In the genomic region with DNA sequence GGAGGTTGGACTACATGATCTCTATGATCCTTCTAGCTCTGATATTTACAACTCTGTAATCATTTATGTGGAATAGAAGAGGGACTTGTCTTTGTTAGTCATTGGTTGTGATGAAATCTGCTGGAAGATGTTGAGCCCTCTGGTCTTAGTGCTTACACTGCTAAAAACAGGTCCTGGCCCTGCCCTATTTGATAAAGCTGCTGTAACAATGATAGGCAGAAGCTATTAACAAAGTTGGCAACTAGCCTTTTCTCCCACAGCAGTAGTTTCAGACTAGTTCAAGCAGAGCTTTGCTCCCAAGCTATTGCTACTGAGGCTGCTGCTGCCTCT, we compare ENCODE assay signal across 8 cellular contexts.
DNase-seq lines count a peak whose midpoint lies in the region; TF ChIP-seq lines count a peak whose summit lies in the region.

No MANE protein-coding gene starts in this region.

- H3K14ac ChIP-seq in mesenchymal stem cell (ENCODE audit: low read length in 2 of 2): no peak overlapping the region

- H4K20me1 ChIP-seq in Karpas-422 (ENCODE audit: insufficient read depth, low read depth, low read length): no peaks in the 10 kb centered on the region

- no peak overlapping the region for H4K8ac ChIP-seq in mesenchymal stem cell (ENCODE audit: low read length)

- H3K9ac ChIP-seq in Karpas-422 (ENCODE audit: low read length): peak overlapping the region; percentile 50; the same call in 1 of the 2 replicates
- peak overlapping the region; percentile 59 for H3K9ac ChIP-seq in mesenchymal stem cell (ENCODE audit: low read length)

- no peak overlapping the region for H4K91ac ChIP-seq in mesenchymal stem cell (ENCODE audit: low read length)

- H2BK120ac ChIP-seq in mesenchymal stem cell (ENCODE audit: low read depth, low read length): no peak overlapping the region

- H3K79me1 ChIP-seq in mesenchymal stem cell (replicated peaks; ENCODE audit: low read length, poor library complexity, severe bottlenecking): peaks cover 29% of the 10 kb centered on the region

- no peak overlapping the region for H3K23ac ChIP-seq in mesenchymal stem cell (ENCODE audit: low read length in 2 of 2)

- H2AFZ ChIP-seq in Karpas-422 (ENCODE audit: low read length) (no peak overlapping the region), mesenchymal stem cell (ENCODE audit: low read depth, low read length) (no peak overlapping the region)

- peak overlapping the region in 7 of 8 donors; percentile 61 to 86 (median 77) for H3K4me3 Mint-ChIP-seq in CD4-positive, alpha-beta memory T cell

- no peaks in the 10 kb centered on the region for H3K9me2 ChIP-seq in Karpas-422 (replicated peaks; ENCODE audit: insufficient read depth, low read length)

- no peak overlapping the region for H3K4me3 ChIP-seq in CD4-positive, alpha-beta memory T cell (ENCODE audit: low read length in 2 of 2)
- peak overlapping the region; percentile 48; the same call in 1 of the 2 replicates for H3K4me3 ChIP-seq in Karpas-422 (ENCODE audit: low read length)
- no peak overlapping the region for H3K4me3 ChIP-seq in choroid plexus epithelial cell (ENCODE audit: low read depth, low read length)
- H3K4me3 ChIP-seq in mesenchymal stem cell (ENCODE audit: insufficient read depth in 1 of 2, low read depth in 1 of 2, low read length in 2 of 2): no peak overlapping the region

- no peaks in the 10 kb centered on the region for H3K27me3 ChIP-seq in CD4-positive, alpha-beta memory T cell (ENCODE audit: insufficient read depth, low read length)
- H3K27me3 ChIP-seq in Karpas-422 (ENCODE audit: low read length) (no peaks in the 10 kb centered on the region), mesenchymal stem cell (ENCODE audit: control insufficient read depth in 1 of 2, insufficient read depth in 1 of 2, low read length in 2 of 2) (no peaks in the 10 kb centered on the region)

- DNase-seq in CD4-positive, alpha-beta memory T cell: no peak
- DNase-seq in Karpas-422 (no peak), choroid plexus epithelial cell (ENCODE audit: low read depth) (peak; percentile 86), mesenchymal stem cell (peak; percentile 90), SK-N-DZ (ENCODE audit: low spot score) (no peak), germinal center (ENCODE audit: low spot score) (no peak), AML-193 (lab: John Stamatoyannopoulos, UW) (no peak)
- no peak for DNase-seq in effector CD4-positive, alpha-beta T cell

- CTCF ChIA-PET in CD4-positive, alpha-beta memory T cell (lab: Charles Lee; ENCODE audit: partially characterized antibody): interaction anchor here (0.9 to 3.1 kb wide), 7 partner anchors 9 to 210 kb away, joined by 3 to 16 read pairs (median 5); no protein-coding TSS in a partner anchor

- no peaks in the 10 kb centered on the region for H3K36me3 ChIP-seq in CD4-positive, alpha-beta memory T cell (ENCODE audit: insufficient read depth, low read length)
- H3K36me3 ChIP-seq in Karpas-422 (ENCODE audit: insufficient read depth, low read length) (peaks cover 24% of the 10 kb centered on the region), mesenchymal stem cell (ENCODE audit: control insufficient read depth in 1 of 2, insufficient read depth in 2 of 2, low read depth in 1 of 2, low read length in 2 of 2) (peaks cover 3 to 32% of the 10 kb centered on the region in 2 experiments)

- no peak for TF ChIP-seq CTCF in choroid plexus epithelial cell (conservative IDR thresholded peaks at IDR 0.05; ENCODE audit: low read depth, low read length)

- H3K9me3 ChIP-seq in CD4-positive, alpha-beta memory T cell (ENCODE audit: control insufficient read depth in 1 of 2, low read length in 2 of 2): no peaks in the 10 kb centered on the region
- H3K9me3 ChIP-seq in Karpas-422 (ENCODE audit: low read length) (peaks cover 6% of the 10 kb centered on the region), mesenchymal stem cell (ENCODE audit: control insufficient read depth, low read length) (peaks cover 4% of the 10 kb centered on the region)

- H3K36me3 Mint-ChIP-seq in CD4-positive, alpha-beta memory T cell: peaks cover 12 to 23% of the 10 kb centered on the region in 2 donors

- H3K27me3 Mint-ChIP-seq in CD4-positive, alpha-beta memory T cell: no peaks in the 10 kb centered on the region

- intact Hi-C loops in CD4-positive, alpha-beta memory T cell (cut with micrococcal nuclease): loop anchor here (2.0 kb wide), 1 partner anchor 15 kb away; no protein-coding TSS in a partner anchor

- H3K4me1 Mint-ChIP-seq in CD4-positive, alpha-beta memory T cell: peaks cover 44 to 78% (median 57%) of the 10 kb centered on the region in 4 donors

- H2BK15ac ChIP-seq in mesenchymal stem cell (ENCODE audit: low read depth, poor library complexity, severe bottlenecking): no peak overlapping the region

- peaks cover 77% of the 10 kb centered on the region for H3K4me1 ChIP-seq in CD4-positive, alpha-beta memory T cell (ENCODE audit: insufficient read depth, low read length)
- H3K4me1 ChIP-seq in Karpas-422 (ENCODE audit: low read length) (peaks cover 62% of the 10 kb centered on the region), mesenchymal stem cell (ENCODE audit: control insufficient read depth, insufficient read depth, low read depth, low read length) (peaks cover 6% of the 10 kb centered on the region)

- no peak overlapping the region for H2BK5ac ChIP-seq in mesenchymal stem cell (ENCODE audit: low read depth, low read length, poor library complexity, severe bottlenecking)

- peaks cover 90% of the 10 kb centered on the region for H3K79me2 ChIP-seq in Karpas-422 (ENCODE audit: low read length)

- H3K4me2 ChIP-seq in Karpas-422 (ENCODE audit: low read depth, low read length, poor library complexity, severe bottlenecking) (peak overlapping the region; percentile 67), mesenchymal stem cell (ENCODE audit: low read length, poor library complexity, severe bottlenecking) (no peak overlapping the region)

- peak overlapping the region; percentile 56 for H3K27ac ChIP-seq in CD4-positive, alpha-beta memory T cell (ENCODE audit: low read depth, low read length)
- H3K27ac ChIP-seq in Karpas-422 (ENCODE audit: low read length): peak overlapping the region; percentile 87
- peak overlapping the region; percentile 71 for H3K27ac ChIP-seq in mesenchymal stem cell (ENCODE audit: low read length, poor library complexity, severe bottlenecking)

- no peak overlapping the region for H3K4ac ChIP-seq in mesenchymal stem cell (ENCODE audit: low read depth in 1 of 2, low read length in 2 of 2)

- H3K27ac Mint-ChIP-seq in CD4-positive, alpha-beta memory T cell: peak overlapping the region; percentile 40 to 92 (median 87)

- peaks cover 0 to 9% (median 3%) of the 10 kb centered on the region in 8 donors for H3K9me3 Mint-ChIP-seq in CD4-positive, alpha-beta memory T cell

- no peak overlapping the region for H2BK12ac ChIP-seq in mesenchymal stem cell (ENCODE audit: low read length in 2 of 2)

- peak overlapping the region in 1 of 2 experiments; percentile 18 for H3K18ac ChIP-seq in mesenchymal stem cell (ENCODE audit: low read depth in 1 of 2, low read length in 2 of 2)

- no peak overlapping the region for H2AK5ac ChIP-seq in mesenchymal stem cell (ENCODE audit: low read length, severe bottlenecking)

- POLR2A ChIA-PET in CD4-positive, alpha-beta memory T cell (lab: Charles Lee; ENCODE audit: partially characterized antibody): interaction anchor here (0.7 to 4.1 kb wide), 5 partner anchors 9 to 205 kb away, joined by 3 to 24 read pairs (median 7); no protein-coding TSS in a partner anchor

Comparison
In these comparisons a context has a peak if more than half of its experiments do, and no peak if none do; other contexts are left out.
1. DNase-seq: peak in choroid plexus epithelial cell (single experiment) and mesenchymal stem cell (single experiment); none in CD4-positive, alpha-beta memory T cell (0 of 5), Karpas-422 (single experiment), SK-N-DZ (single experiment), germinal center (single experiment), effector CD4-positive, alpha-beta T cell (single experiment) and AML-193 (0 of 2).
2. Peak in every context shown above with its lines, with median percentiles within 50 percentile points of each other: H3K27ac ChIP-seq.